Comparison of ENCODE assay signal across 8 cellular contexts in genomic region chr5:142432369-142432863, GRCh38.
A peak's percentile ranks its signal among the peaks of the same experiment; 100 is the strongest.
DNase-seq lines count a peak whose midpoint lies in the region; ATAC-seq and TF ChIP-seq lines count a peak whose summit lies in the region.

No MANE protein-coding gene starts in this region.

- H3K4me3 Mint-ChIP-seq in CD4-positive, alpha-beta memory T cell = peak overlapping the region in 7 of 8 donors; percentile 68 to 87 (median 76)

- H4K20me1 ChIP-seq in smooth muscle cell (ENCODE audit: low read depth) = no peaks in the 10 kb centered on the region

- H3K36me3 ChIP-seq in CD4-positive, alpha-beta memory T cell (ENCODE audit: insufficient read depth, low read length) = no peaks in the 10 kb centered on the region
- H3K36me3 ChIP-seq in upper lobe of right lung (no peaks in the 10 kb centered on the region), tibial nerve (no peaks in the 10 kb centered on the region), smooth muscle cell (ENCODE audit: low read depth) (no peaks in the 10 kb centered on the region)

- DNase-seq in CD4-positive, alpha-beta memory T cell = peak in 3 of 5 donors; percentile 31 to 71 (median 39)
- peak; percentile 79 for DNase-seq in NCI-H345 (lab: John Stamatoyannopoulos, UW)
- DNase-seq in effector CD4-positive, alpha-beta T cell = peak; percentile 8
- peak; percentile 74 for DNase-seq in upper lobe of right lung
- no peak for DNase-seq in tibial nerve (ENCODE audit: low spot score in 2 of 2)
- DNase-seq in GM20000 (ENCODE audit: low spot score) = no peak
- DNase-seq in smooth muscle cell (lab: John Stamatoyannopoulos, UW; ENCODE audit: unreplicated experiment) = no peak

- peak; percentile 80 for ATAC-seq in GM21529 (IDR thresholded peaks at IDR 0.05; ENCODE audit: unreplicated experiment)
- ATAC-seq in upper lobe of right lung = peak; percentile 80

- no peaks in the 10 kb centered on the region for H3K27me3 ChIP-seq in CD4-positive, alpha-beta memory T cell (ENCODE audit: insufficient read depth, low read length)
- H3K27me3 ChIP-seq in upper lobe of right lung (no peaks in the 10 kb centered on the region), tibial nerve (no peaks in the 10 kb centered on the region), smooth muscle cell (ENCODE audit: low read depth) (no peaks in the 10 kb centered on the region)

- H3K27me3 Mint-ChIP-seq in CD4-positive, alpha-beta memory T cell = no peaks in the 10 kb centered on the region

- no peak for TF ChIP-seq POLR2A in tibial nerve (IDR thresholded peaks at IDR 0.05)

- H3K4me1 ChIP-seq in CD4-positive, alpha-beta memory T cell (ENCODE audit: insufficient read depth, low read length) = peaks cover 61% of the 10 kb centered on the region
- H3K4me1 ChIP-seq in upper lobe of right lung (peaks cover 17% of the 10 kb centered on the region), tibial nerve (peaks cover 0 to 33% (median 14%) of the 10 kb centered on the region in 4 donors), smooth muscle cell (ENCODE audit: low read depth) (no peaks in the 10 kb centered on the region)

- H3K79me2 ChIP-seq in smooth muscle cell (ENCODE audit: low read depth) = no peaks in the 10 kb centered on the region

- H3K27ac ChIP-seq in CD4-positive, alpha-beta memory T cell (ENCODE audit: low read depth, low read length) = peak overlapping the region; percentile 62
- peak overlapping the region; percentile 45 for H3K27ac ChIP-seq in upper lobe of right lung
- H3K27ac ChIP-seq in tibial nerve = peak overlapping the region in 1 of 4 donors; percentile 76
- no peak overlapping the region for H3K27ac ChIP-seq in smooth muscle cell (ENCODE audit: low read depth)

- peak overlapping the region in 1 of 2 donors; percentile 25 for H3K4me3 ChIP-seq in CD4-positive, alpha-beta memory T cell (ENCODE audit: low read length in 2 of 2)
- H3K4me3 ChIP-seq in upper lobe of right lung (no peak overlapping the region), tibial nerve (no peak overlapping the region), smooth muscle cell (no peak overlapping the region)

- no peak overlapping the region for H3K9ac ChIP-seq in smooth muscle cell (ENCODE audit: low read depth)

- no peaks in the 10 kb centered on the region for H3K9me3 ChIP-seq in CD4-positive, alpha-beta memory T cell (ENCODE audit: control insufficient read depth in 1 of 2, low read length in 2 of 2)
- no peaks in the 10 kb centered on the region for H3K9me3 ChIP-seq in upper lobe of right lung
- no peaks in the 10 kb centered on the region for H3K9me3 ChIP-seq in tibial nerve
- H3K9me3 ChIP-seq in smooth muscle cell (replicated peaks; ENCODE audit: low read depth) = no peaks in the 10 kb centered on the region

- CTCF ChIA-PET in CD4-positive, alpha-beta memory T cell (lab: Charles Lee; ENCODE audit: partially characterized antibody) = interaction anchor here (1.1 to 1.4 kb wide), 4 partner anchors 8 to 285 kb away, joined by 3 read pairs; partner anchors contain the start of gene SPRY4

- TF ChIP-seq CTCF in upper lobe of right lung (IDR thresholded peaks at IDR 0.05) (no peak), tibial nerve (IDR thresholded peaks at IDR 0.05) (no peak), GM20000 (IDR thresholded peaks at IDR 0.05; ENCODE audit: extremely low read depth, missing control alignments) (no peak), smooth muscle cell (IDR thresholded peaks at IDR 0.05; ENCODE audit: borderline replicate concordance, insufficient read depth, poor library complexity, severe bottlenecking) (no peak)

- H3K9me3 Mint-ChIP-seq in CD4-positive, alpha-beta memory T cell = no peaks in the 10 kb centered on the region

- WGBS in tibial nerve, 2 donors = 47 to 67% methylated on average over 14 to 16 of the region's 16 CpGs
- WGBS in smooth muscle cell (ENCODE audit: low lambda C conversion rate) = 90% methylated on average over 16 of the region's 16 CpGs

- no peak overlapping the region for H2AFZ ChIP-seq in smooth muscle cell (ENCODE audit: low read depth)

- intact Hi-C loops in CD4-positive, alpha-beta memory T cell (cut with micrococcal nuclease) = loop anchor here (2.0 kb wide), 1 partner anchor 210 kb away; no protein-coding TSS in a partner anchor
- intact Hi-C loops in upper lobe of right lung (cut with DNase I) = no loop called here

- no peaks in the 10 kb centered on the region for H3F3A ChIP-seq in smooth muscle cell (ENCODE audit: low read depth)

- no peaks in the 10 kb centered on the region for H3K36me3 Mint-ChIP-seq in CD4-positive, alpha-beta memory T cell

- no peak for TF ChIP-seq EP300 in tibial nerve (IDR thresholded peaks at IDR 0.05)

- POLR2A ChIA-PET in CD4-positive, alpha-beta memory T cell (lab: Charles Lee; ENCODE audit: partially characterized antibody) = interaction anchor here (0.6 to 2.4 kb wide), 11 partner anchors 9 to 209 kb away, joined by 3 to 32 read pairs (median 5); partner anchors contain the start of gene SPRY4

- H3K4me2 ChIP-seq in smooth muscle cell = no peak overlapping the region

- H3K27ac Mint-ChIP-seq in CD4-positive, alpha-beta memory T cell = peak overlapping the region; percentile 92 to 99 (median 96)

- H3K4me1 Mint-ChIP-seq in CD4-positive, alpha-beta memory T cell = peaks cover 37 to 78% (median 56%) of the 10 kb centered on the region in 4 donors

Comparison
In these comparisons a context has a peak if more than half of its experiments do, and no peak if none do; other contexts are left out.
1. DNase-seq: peak in CD4-positive, alpha-beta memory T cell (3 of 5), NCI-H345 (single experiment), effector CD4-positive, alpha-beta T cell (single experiment) and upper lobe of right lung (single experiment); none in tibial nerve (0 of 2), GM20000 (single experiment) and smooth muscle cell (single experiment).